Comparison of ENCODE assay signal across 1 cellular context in genomic region chr16:85159226-85159980, GRCh38.
TF ChIP-seq lines count a peak whose summit lies in the region.

No MANE protein-coding gene starts in this region.

TF ChIP-seq in HepG2, 621 proteins besides CTCF, POLR2A, EP300 and RAD21 (continued from another document and continues in another):
- TF ChIP-seq HMGXB3 (CRISPR knock-in tag; IDR thresholded peaks at IDR 0.05; ENCODE audit: borderline replicate concordance) (no peak), NFIC (IDR thresholded peaks at IDR 0.05; ENCODE audit: low read length) (no peak), ZNF747 (CRISPR knock-in tag; IDR thresholded peaks at IDR 0.05; ENCODE audit: borderline replicate concordance) (peak; percentile 85; the same call in 1 of the 2 replicates), XRCC5 (optimal IDR thresholded peaks at IDR 0.05; ENCODE audit: low read length) (peak; percentile 19), ZFYVE20 (CRISPR knock-in tag; IDR thresholded peaks at IDR 0.05; ENCODE audit: borderline replicate concordance, low read depth) (no peak), RERE (CRISPR knock-in tag; IDR thresholded peaks at IDR 0.05; ENCODE audit: low read depth) (no peak), KIAA2018 (CRISPR knock-in tag; IDR thresholded peaks at IDR 0.05; ENCODE audit: borderline replicate concordance) (peak; percentile 25; the same call in 1 of the 2 replicates), ZNF460 (CRISPR knock-in tag; IDR thresholded peaks at IDR 0.05; ENCODE audit: borderline replicate concordance) (no peak), HNF4A (CRISPR knock-in tag; IDR thresholded peaks at IDR 0.05) (peak; percentile 89), FOXP1 (IDR thresholded peaks at IDR 0.05) (no peak), FOXP1 (CRISPR knock-in tag; IDR thresholded peaks at IDR 0.05) (peak; percentile 43; the same call in 1 of the 2 replicates), HOXA7 (CRISPR knock-in tag; IDR thresholded peaks at IDR 0.05) (no peak), KDM2A (CRISPR knock-in tag; IDR thresholded peaks at IDR 0.05; ENCODE audit: borderline replicate concordance, low read depth) (peak; percentile 15; the same call in 1 of the 2 replicates), CEBPG (CRISPR knock-in tag; IDR thresholded peaks at IDR 0.05) (peak; percentile 92), SRSF9 (IDR thresholded peaks at IDR 0.05; ENCODE audit: borderline replicate concordance, insufficient read depth, low read depth, low read length, poor library complexity, severe bottlenecking) (no peak), BORCS8-MEF2B (CRISPR knock-in tag; IDR thresholded peaks at IDR 0.05) (peak; percentile 85), NFRKB (IDR thresholded peaks at IDR 0.05) (no peak), ZNF577 (CRISPR knock-in tag; IDR thresholded peaks at IDR 0.05; ENCODE audit: borderline replicate concordance, low read depth) (no peak), ZNF598 (CRISPR knock-in tag; IDR thresholded peaks at IDR 0.05; ENCODE audit: borderline replicate concordance) (no peak), NCOA2 (CRISPR knock-in tag; IDR thresholded peaks at IDR 0.05) (peak; percentile 73), ZKSCAN5 (CRISPR knock-in tag; IDR thresholded peaks at IDR 0.05) (no peak), THRA (CRISPR knock-in tag; IDR thresholded peaks at IDR 0.05; ENCODE audit: borderline replicate concordance) (no peak; the same call in 1 of the 2 replicates), MIXL1 (CRISPR knock-in tag; IDR thresholded peaks at IDR 0.05) (0 out of 2 replicates have a peak, but pooled peaks have one; percentile 5), ZNF720 (CRISPR knock-in tag; IDR thresholded peaks at IDR 0.05) (no peak), GABPB1 (CRISPR knock-in tag; IDR thresholded peaks at IDR 0.05) (no peak; the same call in 1 of the 2 replicates), ZFP62 (CRISPR knock-in tag; IDR thresholded peaks at IDR 0.05) (no peak), FOXO4 (CRISPR knock-in tag; conservative IDR thresholded peaks at IDR 0.05) (no peak), CBX1 (IDR thresholded peaks at IDR 0.05; ENCODE audit: low read depth) (no peak), TRIM24 (CRISPR knock-in tag; IDR thresholded peaks at IDR 0.05) (0 out of 2 replicates have a peak, but pooled peaks have one; percentile 40), ZNF362 (CRISPR knock-in tag; IDR thresholded peaks at IDR 0.05; ENCODE audit: borderline replicate concordance) (no peak; the same call in 1 of the 2 replicates), CEBPB (IDR thresholded peaks at IDR 0.05; ENCODE audit: borderline replicate concordance, low read depth, low read length) (peak; percentile 98), CREB3 (CRISPR knock-in tag; IDR thresholded peaks at IDR 0.05) (no peak), ZSCAN9 (CRISPR knock-in tag; IDR thresholded peaks at IDR 0.05; ENCODE audit: borderline replicate concordance) (peak; percentile 26; the same call in 1 of the 2 replicates), SETDB1 (CRISPR knock-in tag; IDR thresholded peaks at IDR 0.05; ENCODE audit: borderline replicate concordance) (no peak), PPARG (CRISPR knock-in tag; conservative IDR thresholded peaks at IDR 0.05) (no peak), TARDBP (CRISPR knock-in tag; IDR thresholded peaks at IDR 0.05) (no peak), ZNF501 (CRISPR knock-in tag; IDR thresholded peaks at IDR 0.05) (peak; percentile 54), ZNF207 (IDR thresholded peaks at IDR 0.05; ENCODE audit: borderline replicate concordance) (no peak)
